11 cellular contexts compared by ENCODE assay signal in genomic region chr18:58268849-58269248, GRCh38.
A peak's percentile ranks its signal among the peaks of the same experiment; 100 is the strongest.
DNase-seq lines count a peak whose midpoint lies in the region; ATAC-seq and TF ChIP-seq lines count a peak whose summit lies in the region.
"Had no signal": no experiment of that assay in that cellular context is flagged by ENCODE, and none has a peak within 500 bp of the region (broad histone marks: within the 10 kb centered on the region; RNA-seq: fewer than 3 reads in every experiment).

No MANE protein-coding gene starts in this region.

- H3K9me3 ChIP-seq in skeletal muscle tissue (ENCODE audit: control insufficient read depth in 3 of 3, low read length in 3 of 3) = no peaks in the 10 kb centered on the region

- H3K4me3 ChIP-seq in skeletal muscle tissue (ENCODE audit: low read length in 3 of 3) = no peak overlapping the region
- H3K4me3 ChIP-seq: skin epidermis had no signal

- H3K4me1 ChIP-seq in skeletal muscle tissue (ENCODE audit: control insufficient read depth in 3 of 3, insufficient read depth in 3 of 3, low read length in 3 of 3) = peaks cover 29 to 44% (median 35%) of the 10 kb centered on the region in 3 donors

- H3K4me3 Mint-ChIP-seq in HFFc6 (no peak overlapping the region; the same call in 1 of the 2 replicates), nephron progenitor cell (no peak overlapping the region)
- H3K4me3 Mint-ChIP-seq in stimulated activated effector memory CD8-positive, alpha-beta T cell treated with anti-CD3 and anti-CD28 coated beads, Interleukin-12 subunit alpha, Interleukin-12 subunit beta, amount 100 ng/mL, for 72 hours = no peak overlapping the region
- H3K4me3 Mint-ChIP-seq: memory B cell had no signal

- H3K27me3 ChIP-seq in skeletal muscle tissue (ENCODE audit: control insufficient read depth in 3 of 3, insufficient read depth in 3 of 3, low read length in 3 of 3) = no peaks in the 10 kb centered on the region

- H3K27ac Mint-ChIP-seq in HFFc6 = peak overlapping the region; percentile 68; the same call in 1 of the 2 replicates
- no peak overlapping the region for H3K27ac Mint-ChIP-seq in stimulated activated effector memory CD8-positive, alpha-beta T cell treated with anti-CD3 and anti-CD28 coated beads, Interleukin-12 subunit alpha, Interleukin-12 subunit beta, amount 100 ng/mL, for 72 hours
- H3K27ac Mint-ChIP-seq in nephron progenitor cell = no peak overlapping the region
- H3K27ac Mint-ChIP-seq: memory B cell had no signal

- H3K36me3 Mint-ChIP-seq in HFFc6 (ENCODE audit: low read depth) (no peaks in the 10 kb centered on the region; the same call in 1 of the 2 replicates), nephron progenitor cell (ENCODE audit: low read depth) (peaks cover 4% of the 10 kb centered on the region)
- H3K36me3 Mint-ChIP-seq in stimulated activated effector memory CD8-positive, alpha-beta T cell treated with anti-CD3 and anti-CD28 coated beads, Interleukin-12 subunit alpha, Interleukin-12 subunit beta, amount 100 ng/mL, for 72 hours = no peaks in the 10 kb centered on the region

- no peak overlapping the region for H3K9ac ChIP-seq in skeletal muscle tissue (ENCODE audit: low read depth in 1 of 3, low read length in 3 of 3)

- H3K4me1 Mint-ChIP-seq in HFFc6 (ENCODE audit: low read depth) (peaks cover 71% of the 10 kb centered on the region), nephron progenitor cell (no peaks in the 10 kb centered on the region)
- peaks cover 8% of the 10 kb centered on the region for H3K4me1 Mint-ChIP-seq in stimulated activated effector memory CD8-positive, alpha-beta T cell treated with anti-CD3 and anti-CD28 coated beads, Interleukin-12 subunit alpha, Interleukin-12 subunit beta, amount 100 ng/mL, for 72 hours

- no peak for ATAC-seq in stimulated activated effector memory CD8-positive, alpha-beta T cell treated with anti-CD3 and anti-CD28 coated beads, Interleukin-12 subunit alpha, Interleukin-12 subunit beta, amount 100 ng/mL, for 72 hours
- ATAC-seq in GM21786 (IDR thresholded peaks at IDR 0.05; ENCODE audit: unreplicated experiment) = no peak

- peaks cover 1% of the 10 kb centered on the region for H3K27me3 Mint-ChIP-seq in HFFc6 (ENCODE audit: insufficient read depth)
- H3K27me3 Mint-ChIP-seq in nephron progenitor cell (ENCODE audit: low read depth, poor library complexity) = no peaks in the 10 kb centered on the region
- H3K27me3 Mint-ChIP-seq: memory B cell had no signal

- H3K36me3 ChIP-seq in skeletal muscle tissue (ENCODE audit: control insufficient read depth in 3 of 3, insufficient read depth in 3 of 3, low read length in 3 of 3) = no peaks in the 10 kb centered on the region

- H3K9me3 Mint-ChIP-seq in HFFc6 (no peaks in the 10 kb centered on the region), nephron progenitor cell (no peaks in the 10 kb centered on the region)
- no peaks in the 10 kb centered on the region for H3K9me3 Mint-ChIP-seq in stimulated activated effector memory CD8-positive, alpha-beta T cell treated with anti-CD3 and anti-CD28 coated beads, Interleukin-12 subunit alpha, Interleukin-12 subunit beta, amount 100 ng/mL, for 72 hours
- H3K9me3 Mint-ChIP-seq: memory B cell had no signal

- DNase-seq in HFFc6 = peak; percentile 56
- peak; percentile 29 for DNase-seq in amniotic stem cell (lab: John Stamatoyannopoulos, UW)
- peak; percentile 73 for DNase-seq in glomerular visceral epithelial cell (ENCODE audit: extremely low spot score)
- no peak for DNase-seq in stimulated activated effector memory CD8-positive, alpha-beta T cell treated with anti-CD3 and anti-CD28 coated beads, Interleukin-12 subunit alpha, Interleukin-12 subunit beta, amount 100 ng/mL, for 72 hours (ENCODE audit: low spot score in 2 of 2)
- no peak for DNase-seq in nephron progenitor cell
- no peak for DNase-seq in activated CD4-positive, alpha-beta T cell treated with anti-CD3 and anti-CD28 coated beads for 48 hours
- DNase-seq: activated CD8-positive, alpha-beta memory T cell treated with anti-CD3 and anti-CD28 coated beads for 24 hours had no signal

- TF ChIP-seq CTCF in HFFc6 (IDR thresholded peaks at IDR 0.05) (no peak), nephron progenitor cell (IDR thresholded peaks at IDR 0.05) (no peak)

- H3K27ac ChIP-seq in skeletal muscle tissue (ENCODE audit: low read depth, low read length) = peak overlapping the region; percentile 51
- H3K27ac ChIP-seq: skin epidermis had no signal

Comparison
In these comparisons a context has a peak if more than half of its experiments do, and no peak if none do; other contexts are left out.
1. DNase-seq: peak in HFFc6 (single experiment), amniotic stem cell (single experiment) and glomerular visceral epithelial cell (single experiment); none in stimulated activated effector memory CD8-positive, alpha-beta T cell treated with anti-CD3 and anti-CD28 coated beads, Interleukin-12 subunit alpha, Interleukin-12 subunit beta, amount 100 ng/mL, for 72 hours (0 of 2), nephron progenitor cell (single experiment) and activated CD4-positive, alpha-beta T cell treated with anti-CD3 and anti-CD28 coated beads for 48 hours (single experiment).